Comparison of ENCODE assay signal across 13 cellular contexts in genomic region chr3:12932754-12933153, GRCh38.
"Had no signal": no experiment of that assay in that cellular context is flagged by ENCODE, and none has a peak within 500 bp of the region (broad histone marks: within the 10 kb centered on the region; RNA-seq: fewer than 3 reads in every experiment).

No MANE protein-coding gene starts in this region.

- H3K9me3 Mint-ChIP-seq: activated CD4-positive, alpha-beta memory T cell treated with anti-CD3 and anti-CD28 coated beads for 36 hours; activated naive CD8-positive, alpha-beta T cell treated with anti-CD3 and anti-CD28 coated beads, Interleukin-2, amount 10 ng/mL, durations not matched to agents 7 days and 5 days; activated T-cell treated with anti-CD3 and anti-CD28 coated beads, Interleukin-2, amount 50 U/mL, for 72 hours; neural crest cell; T-cell had no signal

- H3K27ac Mint-ChIP-seq: activated CD4-positive, alpha-beta memory T cell treated with anti-CD3 and anti-CD28 coated beads for 36 hours; activated naive CD8-positive, alpha-beta T cell treated with anti-CD3 and anti-CD28 coated beads, Interleukin-2, amount 10 ng/mL, durations not matched to agents 7 days and 5 days; activated T-cell treated with anti-CD3 and anti-CD28 coated beads, Interleukin-2, amount 50 U/mL, for 72 hours; progenitor cell of endocrine pancreas had no signal

- H3K4me1 Mint-ChIP-seq: neural crest cell had no signal

- ATAC-seq: activated T-cell treated with anti-CD3 and anti-CD28 coated beads, Interleukin-2, amount 50 U/mL, for 72 hours; sciatic nerve; T-cell had no signal

- H3K4me3 ChIP-seq: SJSA1, suprapubic skin had no signal

- H3K27me3 Mint-ChIP-seq: activated CD4-positive, alpha-beta memory T cell treated with anti-CD3 and anti-CD28 coated beads for 36 hours; activated naive CD8-positive, alpha-beta T cell treated with anti-CD3 and anti-CD28 coated beads, Interleukin-2, amount 10 ng/mL, durations not matched to agents 7 days and 5 days; progenitor cell of endocrine pancreas; T-cell had no signal

- H3K9me3 ChIP-seq: SJSA1, suprapubic skin had no signal

- H3K4me1 ChIP-seq: SJSA1 had no signal

- DNase-seq: activated CD4-positive, alpha-beta memory T cell treated with anti-CD3 and anti-CD28 coated beads for 36 hours; activated gamma-delta T cell treated with Interleukin-2 at 50 U/mL for 16 hours; activated naive CD8-positive, alpha-beta T cell treated with anti-CD3 and anti-CD28 coated beads, Interleukin-2, amount 10 ng/mL, durations not matched to agents 7 days and 5 days; activated T-cell treated with anti-CD3 and anti-CD28 coated beads, Interleukin-2, amount 50 U/mL, for 72 hours; stimulated activated CD4-positive, alpha-beta T cell treated with anti-CD3 and anti-CD28 coated beads, Interleukin-2, amount 100 ng/mL, for 24 hours; stimulated activated naive CD4-positive, alpha-beta T cell; T-cell; T1000 had no signal

- H3K27me3 ChIP-seq: SJSA1, suprapubic skin had no signal

- H3K4me3 Mint-ChIP-seq: activated CD4-positive, alpha-beta memory T cell treated with anti-CD3 and anti-CD28 coated beads for 36 hours; activated naive CD8-positive, alpha-beta T cell treated with anti-CD3 and anti-CD28 coated beads, Interleukin-2, amount 10 ng/mL, durations not matched to agents 7 days and 5 days; activated T-cell treated with anti-CD3 and anti-CD28 coated beads, Interleukin-2, amount 50 U/mL, for 72 hours; neural crest cell; T-cell had no signal

- H3K27ac ChIP-seq: SJSA1, suprapubic skin had no signal
